In the genomic region with DNA sequence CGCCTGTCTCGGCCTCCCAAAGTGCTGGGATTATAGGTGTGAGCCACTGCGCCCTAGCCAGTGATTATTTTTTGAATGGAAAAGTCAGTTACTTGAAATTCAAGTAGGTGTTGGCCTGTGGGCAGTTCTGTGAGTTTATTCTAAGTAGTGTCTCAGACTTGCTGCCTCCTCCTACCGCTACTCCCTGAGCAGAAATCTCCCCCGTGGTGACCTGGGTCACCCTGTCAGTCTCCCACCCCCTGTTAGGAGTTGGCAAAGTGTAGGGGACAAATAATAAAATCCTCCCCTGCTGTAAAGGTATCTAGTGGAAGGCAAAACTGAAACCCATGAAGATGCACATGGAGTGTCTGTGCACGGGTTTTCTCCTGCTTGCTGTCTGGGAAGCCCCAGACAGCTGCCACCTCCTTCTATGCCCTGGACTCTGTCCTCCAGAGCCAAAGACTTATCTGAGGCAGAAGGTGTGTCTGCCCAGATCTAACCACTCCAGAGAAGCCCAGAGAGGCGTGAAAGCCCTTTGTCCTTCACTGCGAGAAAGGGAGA, we compare ENCODE assay signal across 11 cellular contexts. TPM values are rescaled to one million over a fixed set of nuclear protein-coding genes. Genes with fewer than 3 reads are reported as not detected.
DNase-seq lines count a peak whose midpoint lies in the region; ATAC-seq and TF ChIP-seq lines count a peak whose summit lies in the region.
"Had no signal": no experiment of that assay in that cellular context is flagged by ENCODE, and none has a peak within 500 bp of the region (broad histone marks: within the 10 kb centered on the region; RNA-seq: fewer than 3 reads in every experiment).

No MANE protein-coding gene starts in this region.

- no peaks in the 10 kb centered on the region for H3K9me3 Mint-ChIP-seq in CD8-positive, alpha-beta memory T cell
- H3K9me3 Mint-ChIP-seq in endothelial cell (ENCODE audit: unreplicated experiment): no peaks in the 10 kb centered on the region

- intact Hi-C loops in mucosa of descending colon (cut with DNase I, micrococcal nuclease): no loop called here

- no peak for TF ChIP-seq CTCF in SK-N-SH (IDR thresholded peaks at IDR 0.05)
- TF ChIP-seq CTCF in endothelial cell (IDR thresholded peaks at IDR 0.05; ENCODE audit: unreplicated experiment): no peak
- TF ChIP-seq CTCF in osteoblast (IDR thresholded peaks at IDR 0.05; ENCODE audit: extremely low read depth, low read depth, low read length): no peak
- TF ChIP-seq CTCF in mucosa of descending colon (IDR thresholded peaks at IDR 0.05): no peak

- no peak overlapping the region for H3K9ac ChIP-seq in SK-N-SH

- no peak for TF ChIP-seq RAD21 in SK-N-SH (IDR thresholded peaks at IDR 0.05; ENCODE audit: low read length)

- H3K4me3 Mint-ChIP-seq in CD8-positive, alpha-beta memory T cell: no peak overlapping the region
- H3K4me3 Mint-ChIP-seq in endothelial cell (ENCODE audit: unreplicated experiment): peak overlapping the region; percentile 24

- DNase-seq in CD8-positive, alpha-beta memory T cell: no peak
- DNase-seq in SK-N-SH (peak; percentile 28), endothelial cell (ENCODE audit: low spot score) (no peak), osteoblast (ENCODE audit: insufficient read length, low spot score, missing footprints) (peak; percentile 69), mucosa of descending colon (no peak), foreskin melanocyte (no peak)

- H4K20me1 ChIP-seq in SK-N-SH (ENCODE audit: insufficient read depth) (no peaks in the 10 kb centered on the region), osteoblast (ENCODE audit: insufficient read depth, low read length) (peaks cover 3% of the 10 kb centered on the region)

- no peak for TF ChIP-seq EP300 in SK-N-SH (IDR thresholded peaks at IDR 0.05; ENCODE audit: borderline replicate concordance in 1 of 2, low read depth in 1 of 2, low read length in 1 of 2)

- H3K4me1 ChIP-seq in CD8-positive, alpha-beta memory T cell (ENCODE audit: insufficient read depth, low read length): no peaks in the 10 kb centered on the region
- H3K4me1 ChIP-seq in SK-N-SH (ENCODE audit: control insufficient read depth in 1 of 2, insufficient read depth in 2 of 2, low read depth in 1 of 2, low read length in 1 of 2) (peaks cover 0 to 32% of the 10 kb centered on the region in 2 experiments; a peak in 1 of 4 replicates), osteoblast (ENCODE audit: insufficient read depth, low read length) (no peaks in the 10 kb centered on the region), mucosa of descending colon (ENCODE audit: low read depth) (peaks cover 14% of the 10 kb centered on the region)

- H3K27ac ChIP-seq in CD8-positive, alpha-beta memory T cell (ENCODE audit: low read depth, low read length): peak overlapping the region; percentile 62
- H3K27ac ChIP-seq in SK-N-SH (ENCODE audit: low read depth in 2 of 2, low read length in 1 of 2) (peak overlapping the region; percentile 59 to 95; a peak in 3 of 4 replicates), osteoblast (ENCODE audit: low read depth, low read length) (peak overlapping the region; percentile 30)
- H3K27ac ChIP-seq: HL-60, ovary had no signal

- H3K4me1 Mint-ChIP-seq in CD8-positive, alpha-beta memory T cell: no peaks in the 10 kb centered on the region
- H3K4me1 Mint-ChIP-seq in endothelial cell (ENCODE audit: unreplicated experiment): no peaks in the 10 kb centered on the region

- no peak overlapping the region for H3K4me3 ChIP-seq in CD8-positive, alpha-beta memory T cell (ENCODE audit: low read length)
- H3K4me3 ChIP-seq in SK-N-SH (ENCODE audit: low read depth in 2 of 2, low read length in 1 of 2): peak overlapping the region in 1 of 2 experiments; percentile 27; a peak in 1 of 4 replicates
- H3K4me3 ChIP-seq in osteoblast (ENCODE audit: insufficient read depth, low read length): no peak overlapping the region
- H3K4me3 ChIP-seq in mucosa of descending colon: no peak overlapping the region
- H3K4me3 ChIP-seq: ovary had no signal

- H3K27me3 Mint-ChIP-seq in CD8-positive, alpha-beta memory T cell: no peaks in the 10 kb centered on the region
- H3K27me3 Mint-ChIP-seq in endothelial cell (ENCODE audit: unreplicated experiment): no peaks in the 10 kb centered on the region

- POLR2A ChIA-PET in CD8-positive, alpha-beta memory T cell (lab: Charles Lee): no interaction called here
- POLR2A ChIA-PET in SK-N-SH (lab: Yijun Ruan, JAX): interaction anchor here (0.5 to 1.7 kb wide), 8 partner anchors 18 to 130 kb away, joined by 3 to 15 read pairs (median 6); a partner anchor contains a TSS

- H3K27ac Mint-ChIP-seq in CD8-positive, alpha-beta memory T cell: peak overlapping the region in 1 of 8 donors; percentile 61
- no peak overlapping the region for H3K27ac Mint-ChIP-seq in endothelial cell (ENCODE audit: unreplicated experiment)

- H3K4me2 ChIP-seq in SK-N-SH: no peak overlapping the region
- no peak overlapping the region for H3K4me2 ChIP-seq in osteoblast (ENCODE audit: insufficient read depth, low read length)

- WGBS in SK-N-SH (ENCODE audit: low lambda C conversion rate): 68% methylated on average over 8 of the region's 8 CpGs

- H3K36me3 Mint-ChIP-seq in CD8-positive, alpha-beta memory T cell: peaks cover 4 to 81% (median 44%) of the 10 kb centered on the region in 3 donors
- H3K36me3 Mint-ChIP-seq in endothelial cell (ENCODE audit: low read depth, unreplicated experiment): peaks cover 24% of the 10 kb centered on the region

- CTCF ChIA-PET in CD8-positive, alpha-beta memory T cell (lab: Charles Lee): interaction anchor here (1.5 kb wide), 1 partner anchor 11 kb away, joined by 6 read pairs; no protein-coding TSS in a partner anchor
- CTCF ChIA-PET in SK-N-SH (lab: Yijun Ruan, JAX): interaction anchor here (0.8 to 2.7 kb wide), 34 partner anchors 8 to 218 kb away, joined by 3 to 31 read pairs (median 6); a partner anchor contains a TSS

- no peaks in the 10 kb centered on the region for H3K27me3 ChIP-seq in CD8-positive, alpha-beta memory T cell (ENCODE audit: insufficient read depth, low read length, poor library complexity, severe bottlenecking)
- no peaks in the 10 kb centered on the region for H3K27me3 ChIP-seq in SK-N-SH (ENCODE audit: insufficient read depth)
- no peaks in the 10 kb centered on the region for H3K27me3 ChIP-seq in osteoblast (ENCODE audit: insufficient read depth, low read length)
- H3K27me3 ChIP-seq: BE2C, ovary had no signal

- no peak for ATAC-seq in GM18502 (IDR thresholded peaks at IDR 0.05; ENCODE audit: poor library complexity, unreplicated experiment)
- no peak for ATAC-seq in mucosa of descending colon
- ATAC-seq in HG02970 (IDR thresholded peaks at IDR 0.05; ENCODE audit: low FRiP score, unreplicated experiment): no peak

- H3K9me2 ChIP-seq in SK-N-SH: no peaks in the 10 kb centered on the region

- no peak overlapping the region for H2AFZ ChIP-seq in SK-N-SH (ENCODE audit: low read depth)
- H2AFZ ChIP-seq in osteoblast (ENCODE audit: low read length): peak overlapping the region; percentile 87

- H3K79me2 ChIP-seq in SK-N-SH (ENCODE audit: insufficient read depth): no peaks in the 10 kb centered on the region
- H3K79me2 ChIP-seq in osteoblast (ENCODE audit: insufficient read depth, low read length): no peaks in the 10 kb centered on the region

- H3F3A ChIP-seq in SK-N-SH (replicated peaks; ENCODE audit: insufficient read depth): peaks cover 14% of the 10 kb centered on the region

- H3K9me3 ChIP-seq in CD8-positive, alpha-beta memory T cell (ENCODE audit: low read length): no peaks in the 10 kb centered on the region
- no peaks in the 10 kb centered on the region for H3K9me3 ChIP-seq in SK-N-SH
- H3K9me3 ChIP-seq in osteoblast (ENCODE audit: low read depth, low read length): no peaks in the 10 kb centered on the region
- no peaks in the 10 kb centered on the region for H3K9me3 ChIP-seq in mucosa of descending colon
- H3K9me3 ChIP-seq: BE2C, ovary had no signal

- peaks cover 59% of the 10 kb centered on the region for H3K36me3 ChIP-seq in CD8-positive, alpha-beta memory T cell (ENCODE audit: insufficient read depth, low read length)
- H3K36me3 ChIP-seq in SK-N-SH (replicated peaks in 1 of 2; ENCODE audit: control insufficient read depth in 1 of 2, insufficient read depth in 2 of 2, low read length in 1 of 2): peaks cover 12 to 28% of the 10 kb centered on the region in 2 experiments
- peaks cover 45% of the 10 kb centered on the region for H3K36me3 ChIP-seq in osteoblast (ENCODE audit: insufficient read depth, low read length)
- no peaks in the 10 kb centered on the region for H3K36me3 ChIP-seq in mucosa of descending colon (ENCODE audit: low read depth)
- H3K36me3 ChIP-seq: ovary had no signal

TF ChIP-seq in SK-N-SH, 30 proteins besides CTCF, POLR2A, EP300 and RAD21:
- TF ChIP-seq, protein P1, sequence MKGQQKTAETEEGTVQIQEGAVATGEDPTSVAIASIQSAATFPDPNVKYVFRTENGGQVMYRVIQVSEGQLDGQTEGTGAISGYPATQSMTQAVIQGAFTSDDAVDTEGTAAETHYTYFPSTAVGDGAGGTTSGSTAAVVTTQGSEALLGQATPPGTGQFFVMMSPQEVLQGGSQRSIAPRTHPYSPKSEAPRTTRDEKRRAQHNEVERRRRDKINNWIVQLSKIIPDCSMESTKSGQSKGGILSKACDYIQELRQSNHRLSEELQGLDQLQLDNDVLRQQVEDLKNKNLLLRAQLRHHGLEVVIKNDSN (IDR thresholded peaks at IDR 0.05; ENCODE audit: borderline replicate concordance, low read depth): no peak
TF ChIP-seq in SK-N-SH: peak in this region for 0.

RNA-seq across cellular contexts. Expression of a gene that starts 26.3 kb away (rescaled TPM):
- 10 to 100 TPM; 21.9 to 23.3 TPM for total RNA-seq in CD8-positive, alpha-beta memory T cell
- polyA plus RNA-seq in CD8-positive, alpha-beta memory T cell: 26.0 TPM
- 35.7 and 37.3 TPM in 2 replicates for polyA plus RNA-seq in SK-N-SH (2012; rRNA removed)
- 33.8 and 36.0 TPM in 2 replicates for polyA plus RNA-seq in SK-N-SH (2012; cell fraction: cytosol; rRNA removed)
- polyA plus RNA-seq in SK-N-SH (2012; cell fraction: nucleus; rRNA removed): 15.5 and 21.5 TPM in 2 replicates
- 22.7 TPM for total RNA-seq in endothelial cell (ENCODE audit: unreplicated experiment)
- 13.0 and 15.3 TPM in 2 replicates for total RNA-seq in osteoblast
- 10 to 100 TPM; 32.2 to 33.8 (median 32.5) TPM for total RNA-seq in mucosa of descending colon

RNA-seq across cellular contexts. Expression of a gene that starts 26.5 kb away (rescaled TPM):
- total RNA-seq in CD8-positive, alpha-beta memory T cell: 10 to 100 TPM; 64.9 to 65.5 TPM
- polyA plus RNA-seq in CD8-positive, alpha-beta memory T cell: 65.8 TPM
- 26.3 and 30.0 TPM in 2 replicates for polyA plus RNA-seq in SK-N-SH (2012; rRNA removed)
- 14.2 and 19.4 TPM in 2 replicates for polyA plus RNA-seq in SK-N-SH (2012; cell fraction: cytosol; rRNA removed)
- 77.8 and 105 TPM in 2 replicates for polyA plus RNA-seq in SK-N-SH (2012; cell fraction: nucleus; rRNA removed)
- 65.3 TPM for total RNA-seq in endothelial cell (ENCODE audit: unreplicated experiment)
- total RNA-seq in osteoblast: 61.9 and 63.4 TPM in 2 replicates
- 100 to 1,000 TPM in 1 of 3 donors, 10 to 100 TPM in 2; 77.7 to 130 (median 95.0) TPM for total RNA-seq in mucosa of descending colon

RNA-seq across cellular contexts. Expression of a gene that starts 32.1 kb away (rescaled TPM):
- total RNA-seq in CD8-positive, alpha-beta memory T cell: 10 to 100 TPM; 94.0 to 98.1 TPM
- 54.5 TPM for polyA plus RNA-seq in CD8-positive, alpha-beta memory T cell
- 9.6 and 10.2 TPM in 2 replicates for polyA plus RNA-seq in SK-N-SH (2012; rRNA removed)
- 12.2 and 12.7 TPM in 2 replicates for polyA plus RNA-seq in SK-N-SH (2012; cell fraction: cytosol; rRNA removed)
- polyA plus RNA-seq in SK-N-SH (2012; cell fraction: nucleus; rRNA removed): 6.8 and 8.9 TPM in 2 replicates
- total RNA-seq in endothelial cell (ENCODE audit: unreplicated experiment) (59.1 TPM), osteoblast (31.2 and 38.4 TPM in 2 replicates), mucosa of descending colon (10 to 100 TPM; 48.7 to 63.4 (median 55.3) TPM)

Comparison
In these comparisons a context has a peak if more than half of its experiments do, and no peak if none do; other contexts are left out.
1. DNase-seq: peak in SK-N-SH (single experiment) and osteoblast (single experiment); none in CD8-positive, alpha-beta memory T cell (0 of 5), endothelial cell (single experiment), mucosa of descending colon (0 of 3) and foreskin melanocyte (single experiment).
2. Peak in every context shown above with its lines, with median percentiles within 50 percentile points of each other: H3K27ac ChIP-seq.